Comparison of ENCODE assay signal across 23 cellular contexts in the genomic region with DNA sequence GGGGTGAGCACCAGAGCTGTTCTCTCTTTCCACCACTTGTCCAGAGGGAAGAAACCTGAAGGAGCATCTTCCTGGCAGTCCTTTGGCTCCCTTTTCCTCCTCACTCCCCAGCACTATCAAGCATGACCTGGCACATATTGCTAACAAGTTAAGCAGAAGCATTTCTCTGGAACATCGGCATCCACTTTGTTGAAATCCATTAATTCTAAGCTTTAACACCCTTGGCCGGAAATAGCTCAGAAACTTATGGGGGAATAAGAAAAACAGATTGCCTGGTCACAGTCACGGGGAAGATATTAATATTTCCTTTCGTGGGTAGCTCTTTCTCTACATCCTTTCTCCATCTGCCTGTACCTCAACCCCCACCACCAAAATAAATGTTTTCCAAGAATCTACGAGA.
"Had no signal": no experiment of that assay in that cellular context is flagged by ENCODE, and none has a peak within 500 bp of the region (broad histone marks: within the 10 kb centered on the region; RNA-seq: fewer than 3 reads in every experiment).

No MANE protein-coding gene starts in this region.

- ATAC-seq: activated CD4-positive, CD25-positive, alpha-beta regulatory T cell treated with anti-CD3 and anti-CD28 coated beads, Interleukin-2, amount 50 U/mL, for 24 hours; activated CD8-positive, alpha-beta memory T cell treated with anti-CD3 and anti-CD28 coated beads, Interleukin-2, amount 10 ng/mL, durations not matched to agents 7 days and 5 days; activated CD8-positive, alpha-beta T cell treated with anti-CD3 and anti-CD28 coated beads for 36 hours; activated naive CD8-positive, alpha-beta T cell treated with anti-CD3 and anti-CD28 coated beads, Interleukin-2, amount 50 U/mL, for 24 hours; natural killer cell treated with Interleukin-12 subunit alpha and Interleukin-12 subunit beta and Interleukin-15 and Interleukin-18, amount 100 ng/mL, for 72 hours had no signal

- H3K36me3 Mint-ChIP-seq: activated CD8-positive, alpha-beta memory T cell treated with anti-CD3 and anti-CD28 coated beads, Interleukin-2, amount 10 ng/mL, durations not matched to agents 7 days and 5 days; activated naive CD4-positive, alpha-beta T cell treated with anti-CD3 and anti-CD28 coated beads, Interleukin-2, amount 10 ng/mL, durations not matched to agents 7 days and 5 days; immature natural killer cell; natural killer cell treated with Interleukin-12 subunit alpha and Interleukin-12 subunit beta and Interleukin-15 and Interleukin-18, amount 100 ng/mL, for 72 hours had no signal

- H3K4me3 ChIP-seq: body of pancreas, left ventricle myocardium inferior, spleen, thyroid gland had no signal

- DNase-seq: activated CD4-positive, alpha-beta T cell treated with anti-CD3 and anti-CD28 coated beads, Interleukin-2, amount 10 ng/mL, durations not matched to agents 7 days and 5 days; activated CD8-positive, alpha-beta memory T cell treated with anti-CD3 and anti-CD28 coated beads, Interleukin-2, amount 10 ng/mL, durations not matched to agents 7 days and 5 days; activated CD8-positive, alpha-beta T cell treated with anti-CD3 and anti-CD28 coated beads for 36 hours; activated effector memory CD4-positive, alpha-beta T cell treated with anti-CD3 and anti-CD28 coated beads, Interleukin-2, amount 50 U/mL, for 16 hours; activated naive CD4-positive, alpha-beta T cell treated with anti-CD3 and anti-CD28 coated beads, Interleukin-2, amount 10 ng/mL, durations not matched to agents 7 days and 5 days; activated naive CD8-positive, alpha-beta T cell treated with anti-CD3 and anti-CD28 coated beads, Interleukin-2, amount 50 U/mL, for 24 hours; activated T-cell treated with anti-CD3 and anti-CD28 coated beads for 4 hours; body of pancreas; caudate nucleus; effector CD4-positive, alpha-beta T cell; foreskin melanocyte; immature natural killer cell; left ventricle myocardium inferior; midbrain; posterior cingulate gyrus; spleen; stimulated activated CD4-positive, alpha-beta T cell treated with anti-CD3 and anti-CD28 coated beads, Interleukin-4, amount 100 ng/mL, for 24 hours; stimulated activated naive CD4-positive, alpha-beta T cell treated with Interleukin-2 at 50 U/mL for 16 hours; substantia nigra; thyroid gland had no signal

- H3K4me1 ChIP-seq: body of pancreas, left ventricle myocardium inferior, spleen, thyroid gland had no signal

- H3K4me3 Mint-ChIP-seq: activated CD4-positive, alpha-beta T cell treated with anti-CD3 and anti-CD28 coated beads, Interleukin-2, amount 10 ng/mL, durations not matched to agents 7 days and 5 days; activated CD8-positive, alpha-beta memory T cell treated with anti-CD3 and anti-CD28 coated beads, Interleukin-2, amount 10 ng/mL, durations not matched to agents 7 days and 5 days; activated CD8-positive, alpha-beta T cell treated with anti-CD3 and anti-CD28 coated beads for 36 hours; activated naive CD4-positive, alpha-beta T cell treated with anti-CD3 and anti-CD28 coated beads, Interleukin-2, amount 10 ng/mL, durations not matched to agents 7 days and 5 days; activated naive CD8-positive, alpha-beta T cell treated with anti-CD3 and anti-CD28 coated beads, Interleukin-2, amount 50 U/mL, for 24 hours; dendritic cell treated with granulocyte-macrophage colony-stimulating factor and Interleukin-4, amounts not matched to agents 40 ng/mL and 50 ng/mL, for 4 days; immature natural killer cell; natural killer cell treated with Interleukin-12 subunit alpha and Interleukin-12 subunit beta and Interleukin-15 and Interleukin-18, amount 100 ng/mL, for 72 hours had no signal

- H3K9me3 ChIP-seq: body of pancreas, left ventricle myocardium inferior, spleen, thyroid gland had no signal

- H3K27me3 ChIP-seq: body of pancreas, spleen, thyroid gland had no signal

- H3K27ac Mint-ChIP-seq: activated CD4-positive, alpha-beta T cell treated with anti-CD3 and anti-CD28 coated beads, Interleukin-2, amount 10 ng/mL, durations not matched to agents 7 days and 5 days; activated CD8-positive, alpha-beta memory T cell treated with anti-CD3 and anti-CD28 coated beads, Interleukin-2, amount 10 ng/mL, durations not matched to agents 7 days and 5 days; activated CD8-positive, alpha-beta T cell treated with anti-CD3 and anti-CD28 coated beads for 36 hours; activated naive CD4-positive, alpha-beta T cell treated with anti-CD3 and anti-CD28 coated beads, Interleukin-2, amount 10 ng/mL, durations not matched to agents 7 days and 5 days; activated naive CD8-positive, alpha-beta T cell treated with anti-CD3 and anti-CD28 coated beads, Interleukin-2, amount 50 U/mL, for 24 hours; dendritic cell treated with granulocyte-macrophage colony-stimulating factor and Interleukin-4, amounts not matched to agents 40 ng/mL and 50 ng/mL, for 4 days; immature natural killer cell; natural killer cell treated with Interleukin-12 subunit alpha and Interleukin-12 subunit beta and Interleukin-15 and Interleukin-18, amount 100 ng/mL, for 72 hours had no signal

- H3K4me1 Mint-ChIP-seq: activated CD4-positive, alpha-beta T cell treated with anti-CD3 and anti-CD28 coated beads, Interleukin-2, amount 10 ng/mL, durations not matched to agents 7 days and 5 days; activated CD8-positive, alpha-beta memory T cell treated with anti-CD3 and anti-CD28 coated beads, Interleukin-2, amount 10 ng/mL, durations not matched to agents 7 days and 5 days; activated naive CD4-positive, alpha-beta T cell treated with anti-CD3 and anti-CD28 coated beads, Interleukin-2, amount 10 ng/mL, durations not matched to agents 7 days and 5 days; activated naive CD8-positive, alpha-beta T cell treated with anti-CD3 and anti-CD28 coated beads, Interleukin-2, amount 50 U/mL, for 24 hours; immature natural killer cell had no signal

- H3K27ac ChIP-seq: body of pancreas, left ventricle myocardium inferior, thyroid gland had no signal

- H3K27me3 Mint-ChIP-seq: activated CD4-positive, alpha-beta T cell treated with anti-CD3 and anti-CD28 coated beads, Interleukin-2, amount 10 ng/mL, durations not matched to agents 7 days and 5 days; activated CD8-positive, alpha-beta memory T cell treated with anti-CD3 and anti-CD28 coated beads, Interleukin-2, amount 10 ng/mL, durations not matched to agents 7 days and 5 days; activated naive CD4-positive, alpha-beta T cell treated with anti-CD3 and anti-CD28 coated beads, Interleukin-2, amount 10 ng/mL, durations not matched to agents 7 days and 5 days; dendritic cell treated with granulocyte-macrophage colony-stimulating factor and Interleukin-4, amounts not matched to agents 40 ng/mL and 50 ng/mL, for 4 days; natural killer cell treated with Interleukin-12 subunit alpha and Interleukin-12 subunit beta and Interleukin-15 and Interleukin-18, amount 100 ng/mL, for 72 hours had no signal

- H3K9me3 Mint-ChIP-seq: activated CD4-positive, alpha-beta T cell treated with anti-CD3 and anti-CD28 coated beads, Interleukin-2, amount 10 ng/mL, durations not matched to agents 7 days and 5 days had no signal

- H3K36me3 ChIP-seq: left ventricle myocardium inferior, spleen, thyroid gland had no signal
